14 cellular contexts compared by ENCODE assay signal in the genomic region with DNA sequence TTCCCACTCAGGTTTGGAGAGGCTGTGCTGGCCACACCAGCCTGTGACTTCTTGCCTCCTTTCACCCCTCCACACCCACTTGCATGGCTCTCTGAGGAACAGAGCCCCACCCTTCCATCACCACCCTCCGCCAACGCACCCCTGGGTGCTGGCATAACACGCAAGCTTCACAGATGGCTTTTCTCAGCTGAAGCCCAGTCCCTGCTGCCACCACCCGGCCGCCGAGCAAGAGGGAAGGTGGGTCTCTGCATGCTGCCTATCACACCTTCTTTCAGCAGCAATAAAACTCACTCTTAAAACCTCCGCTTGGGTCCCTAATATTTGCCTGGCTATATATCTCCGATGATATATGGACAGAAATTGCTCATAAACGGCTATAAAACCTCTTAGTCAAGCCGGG. TPM values are rescaled to one million over a fixed set of nuclear protein-coding genes. Genes with fewer than 3 reads are reported as not detected.
DNase-seq lines count a peak whose midpoint lies in the region; ATAC-seq and TF ChIP-seq lines count a peak whose summit lies in the region.
"Had no signal": no experiment of that assay in that cellular context is flagged by ENCODE, and none has a peak within 500 bp of the region (broad histone marks: within the 10 kb centered on the region; RNA-seq: fewer than 3 reads in every experiment).

No MANE protein-coding gene starts in this region.

- H3K4me3 ChIP-seq in NB4 (ENCODE audit: low read depth, low read length) (no peak overlapping the region), fibroblast of villous mesenchyme (ENCODE audit: low read depth, low read length) (no peak overlapping the region)
- H3K4me3 ChIP-seq: BLaER1 had no signal

- H3K4me1 Mint-ChIP-seq in stimulated activated naive B cell treated with anti-CD40 and anti-IgM and Interleukin-4, amounts not matched to agents 10 μg/mL and 1 μg/mL and 100 μg/mL, for 72 hours: no peaks in the 10 kb centered on the region
- H3K4me1 Mint-ChIP-seq: naive thymus-derived CD4-positive, alpha-beta T cell had no signal

- H3K9me3 Mint-ChIP-seq in stimulated activated naive B cell treated with anti-CD40 and anti-IgM and Interleukin-4, amounts not matched to agents 10 μg/mL and 1 μg/mL and 100 μg/mL, for 72 hours: no peaks in the 10 kb centered on the region
- H3K9me3 Mint-ChIP-seq: HFFc6; naive thymus-derived CD4-positive, alpha-beta T cell had no signal

- TF ChIP-seq CTCF in NB4 (IDR thresholded peaks at IDR 0.05; ENCODE audit: low read depth, low read length) (no peak), fibroblast of villous mesenchyme (IDR thresholded peaks at IDR 0.05; ENCODE audit: insufficient read depth, low read depth, low read length) (peak; percentile 3), GM20000 (IDR thresholded peaks at IDR 0.05; ENCODE audit: extremely low read depth, missing control alignments) (no peak)

- intact Hi-C loops in Right ventricle myocardium inferior (cut with DNase I): no loop called here

- H3K27ac Mint-ChIP-seq in stimulated activated naive B cell treated with anti-CD40 and anti-IgM and Interleukin-4, amounts not matched to agents 10 μg/mL and 1 μg/mL and 100 μg/mL, for 72 hours: no peak overlapping the region
- H3K27ac Mint-ChIP-seq: HFFc6; naive thymus-derived CD4-positive, alpha-beta T cell had no signal

- ATAC-seq in stimulated activated naive B cell treated with anti-CD40 and anti-IgM and Interleukin-4, amounts not matched to agents 10 μg/mL and 1 μg/mL and 100 μg/mL, for 72 hours (replicated peaks): peak; percentile 25 to 36
- ATAC-seq in HG03457 (IDR thresholded peaks at IDR 0.05; ENCODE audit: unreplicated experiment): no peak
- ATAC-seq in Right ventricle myocardium inferior: no peak
- ATAC-seq: naive thymus-derived CD4-positive, alpha-beta T cell had no signal

- peak; percentile 23 for DNase-seq in Daoy (ENCODE audit: low read depth)
- DNase-seq in NB4 (ENCODE audit: low read depth): peak; percentile 22
- DNase-seq in fibroblast of villous mesenchyme (ENCODE audit: low read depth): peak; percentile 10
- DNase-seq in stimulated activated naive B cell treated with anti-CD40 and anti-IgM and Interleukin-4, amounts not matched to agents 10 μg/mL and 1 μg/mL and 100 μg/mL, for 72 hours: no peak
- DNase-seq in Right ventricle myocardium inferior (ENCODE audit: missing footprints): no peak
- no peak for DNase-seq in GM20000 (ENCODE audit: low spot score)
- DNase-seq: HFFc6; naive thymus-derived CD4-positive, alpha-beta T cell; NCI-H2081 treated with DMSO at 0.1 percent for 48 hours; NCI-H526 treated with DMSO at 0.1 percent for 48 hours; stimulated activated CD4-positive, alpha-beta T cell treated with anti-CD3 and anti-CD28 coated beads, Interleukin-12 subunit alpha, Interleukin-12 subunit beta, amount 100 ng/mL, for 4 hours; T-helper 1 cell had no signal

- no peak overlapping the region for H3K4me3 Mint-ChIP-seq in stimulated activated naive B cell treated with anti-CD40 and anti-IgM and Interleukin-4, amounts not matched to agents 10 μg/mL and 1 μg/mL and 100 μg/mL, for 72 hours
- H3K4me3 Mint-ChIP-seq: HFFc6; naive thymus-derived CD4-positive, alpha-beta T cell had no signal

- peaks cover under 1 to 2% of the 10 kb centered on the region in 2 donors for H3K36me3 Mint-ChIP-seq in stimulated activated naive B cell treated with anti-CD40 and anti-IgM and Interleukin-4, amounts not matched to agents 10 μg/mL and 1 μg/mL and 100 μg/mL, for 72 hours

- H3K27me3 Mint-ChIP-seq in stimulated activated naive B cell treated with anti-CD40 and anti-IgM and Interleukin-4, amounts not matched to agents 10 μg/mL and 1 μg/mL and 100 μg/mL, for 72 hours: peaks cover 46 to 63% of the 10 kb centered on the region in 2 donors

- TF ChIP-seq POLR2A in NB4 (IDR thresholded peaks at IDR 0.05; ENCODE audit: extremely low read depth, insufficient read length): no peak

RNA-seq across cellular contexts. Expression of a gene that starts 41.6 kb away (rescaled TPM):
- 67.7 and 71.6 TPM in 2 replicates for total RNA-seq in Daoy (2014; rRNA removed; shearing (Covaris generic))
- 25.4 and 29.4 TPM in 2 replicates for total RNA-seq in fibroblast of villous mesenchyme
- 17.6 TPM for total RNA-seq in Right ventricle myocardium inferior

Comparison
In these comparisons a context has a peak if more than half of its experiments do, and no peak if none do; other contexts are left out.
1. DNase-seq: peak in Daoy (single experiment), NB4 (single experiment) and fibroblast of villous mesenchyme (single experiment); none in stimulated activated naive B cell treated with anti-CD40 and anti-IgM and Interleukin-4, amounts not matched to agents 10 μg/mL and 1 μg/mL and 100 μg/mL, for 72 hours (single experiment), Right ventricle myocardium inferior (single experiment) and GM20000 (single experiment).
2. ATAC-seq: peak in stimulated activated naive B cell treated with anti-CD40 and anti-IgM and Interleukin-4, amounts not matched to agents 10 μg/mL and 1 μg/mL and 100 μg/mL, for 72 hours (2 of 2); none in HG03457 (single experiment) and Right ventricle myocardium inferior (single experiment).